In genomic region chr16:24897522-24897921, GRCh38 we compare ENCODE assay signal across 12 cellular contexts. TPM values are rescaled to one million over a fixed set of nuclear protein-coding genes. Genes with fewer than 3 reads are reported as not detected.
DNase-seq lines count a peak whose midpoint lies in the region; ATAC-seq, FAIRE-seq and TF ChIP-seq lines count a peak whose summit lies in the region.
"Not testable (repeated sequence)": the region's sequence is repeated elsewhere in the genome, so short reads cannot be mapped to it uniquely, and the experiment has no call there.
"Had no signal": no experiment of that assay in that cellular context is flagged by ENCODE, and none has a peak within 500 bp of the region (broad histone marks: within the 10 kb centered on the region; RNA-seq: fewer than 3 reads in every experiment).

No MANE protein-coding gene starts in this region.

- H3K27ac ChIP-seq in K562 (ENCODE audit: extremely low read depth, low read depth, low read length); HepG2 (ENCODE audit: extremely low read length, insufficient read depth, low read length): not testable (repeated sequence)

- H3K36me3 ChIP-seq in K562 (ENCODE audit: control insufficient read depth, insufficient read depth, low read length); HepG2 (replicated peaks in 1 of 2; ENCODE audit: control insufficient read depth in 1 of 2, insufficient read depth in 2 of 2, low read length in 2 of 2): not testable (repeated sequence)

- H4K20me1 ChIP-seq in K562 (replicated peaks; ENCODE audit: control insufficient read depth, insufficient read depth, low read length); HepG2 (ENCODE audit: insufficient read depth, low read length): not testable (repeated sequence)

- ATAC-seq in K562, HepG2: not testable (repeated sequence)

- in situ Hi-C loops in K562 (cut with MboI); HepG2 (cut with HindIII; ENCODE audit: extremely low pct_ligation_motif_present, low pct_unique_long_range_greater_than_20kb): not testable (repeated sequence)

- intact Hi-C loops in K562 (cut with micrococcal nuclease); HepG2 (cut with micrococcal nuclease; ENCODE audit: unreplicated experiment); posterior vena cava (cut with DNase I): not testable (repeated sequence)

- not testable (repeated sequence) for TF ChIP-seq POLR2A in K562 (conservative IDR thresholded peaks at IDR 0.05); HepG2 (IDR thresholded peaks at IDR 0.05; ENCODE audit: insufficient read depth in 1 of 2, low read depth in 2 of 2, low read length in 2 of 2)

- not testable (repeated sequence) for H3K4me3 ChIP-seq in K562; HepG2 (replicated peaks in 1 of 3; ENCODE audit: insufficient read depth in 1 of 3, low read depth in 2 of 3, low read length in 3 of 3)

- H3K9me1 ChIP-seq in K562 (ENCODE audit: control insufficient read depth, insufficient read depth, low read length): not testable (repeated sequence)

- not testable (repeated sequence) for H3K79me2 ChIP-seq in K562 (ENCODE audit: control insufficient read depth, insufficient read depth, low read length); HepG2 (ENCODE audit: insufficient read depth, low read length)

- not testable (repeated sequence) for TF ChIP-seq RAD21 in K562 (CRISPR knock-in tag; conservative IDR thresholded peaks at IDR 0.05 in 1 of 2, IDR thresholded peaks at IDR 0.05 in 1 of 2); HepG2 (CRISPR knock-in tag; IDR thresholded peaks at IDR 0.05)

- FAIRE-seq in K562 (lab: Jason Lieb, UNC); HepG2 (lab: Jason Lieb, UNC): not testable (repeated sequence)

- H3K9ac ChIP-seq in K562 (ENCODE audit: insufficient read depth in 1 of 2, low read depth in 2 of 2, low read length in 2 of 2); HepG2 (ENCODE audit: insufficient read depth, low read depth, low read length): not testable (repeated sequence)

- not testable (repeated sequence) for TF ChIP-seq EP300 in K562 (IDR thresholded peaks at IDR 0.05; ENCODE audit: low read length); HepG2 (IDR thresholded peaks at IDR 0.05; ENCODE audit: low read depth in 2 of 2, low read length in 2 of 2); HepG2 (CRISPR knock-in tag; IDR thresholded peaks at IDR 0.05; ENCODE audit: borderline replicate concordance)

- POLR2A ChIA-PET in K562 (lab: Yijun Ruan, JAX): interaction anchor here (0.6 kb wide), 1 partner anchor 26 kb away, joined by 3 read pairs; no protein-coding TSS in a partner anchor
- POLR2A ChIA-PET in HepG2 (lab: Yijun Ruan, JAX): not testable (repeated sequence)

- TF ChIP-seq CTCF in K562 (IDR thresholded peaks at IDR 0.05 in 2 of 3, conservative IDR thresholded peaks at IDR 0.05 in 1 of 3; ENCODE audit: insufficient read depth in 2 of 3, low read depth in 1 of 3, low read length in 3 of 3); HepG2 (CRISPR knock-in tag; IDR thresholded peaks at IDR 0.05): not testable (repeated sequence)

- H2AFZ ChIP-seq in K562 (ENCODE audit: low read depth, low read length); HepG2 (ENCODE audit: low read length): not testable (repeated sequence)

- not testable (repeated sequence) for H3K9me3 ChIP-seq in K562 (replicated peaks; ENCODE audit: control insufficient read depth, insufficient read depth, low read depth, low read length); HepG2 (ENCODE audit: low read length)

- not testable (repeated sequence) for BruUV-seq in K562 (replicated peaks; lab: Mats Ljungman, UMichigan); HepG2 (replicated peaks; lab: Mats Ljungman, UMichigan)

- not testable (repeated sequence) for DNase-seq in K562 (ENCODE audit: extremely low read depth in 1 of 4, low spot score in 3 of 4); HepG2 (ENCODE audit: low spot score)
- DNase-seq in posterior vena cava (ENCODE audit: low spot score): peak; percentile 1

- WGBS in K562 (ENCODE audit: insufficient coverage, low coverage, missing lambda C conversion rate): 0% methylated on average over 2 of the region's 2 CpGs
- 73% methylated on average over 2 of the region's 2 CpGs for WGBS in HepG2 (ENCODE audit: low lambda C conversion rate)

- not testable (repeated sequence) for H3K4me1 ChIP-seq in K562 (replicated peaks in 1 of 2; ENCODE audit: control insufficient read depth in 2 of 2, insufficient read depth in 2 of 2, low read length in 2 of 2); HepG2 (ENCODE audit: insufficient read depth, low read length)

- H3K27me3 ChIP-seq in K562 (ENCODE audit: control insufficient read depth in 2 of 2, insufficient read depth in 2 of 2, low read length in 2 of 2); HepG2 (ENCODE audit: control insufficient read depth in 1 of 2, insufficient read depth in 2 of 2, low read length in 2 of 2): not testable (repeated sequence)

- H3K4me2 ChIP-seq in K562 (ENCODE audit: insufficient read depth, low read length); HepG2 (ENCODE audit: low read depth, low read length): not testable (repeated sequence)

- CTCF ChIA-PET in K562 (lab: Yijun Ruan, JAX; ENCODE audit: low intra/inter-chr PET ratio); HepG2 (lab: Yijun Ruan, JAX; ENCODE audit: low intra/inter-chr PET ratio, low total read pairs): not testable (repeated sequence)

TF ChIP-seq in K562, 482 proteins besides CTCF, POLR2A, EP300 and RAD21 (continues in another document):
- peak; percentile 98 for TF ChIP-seq ZNF431 (CRISPR knock-in tag; IDR thresholded peaks at IDR 0.05)

TF ChIP-seq in HepG2, 621 proteins besides CTCF, POLR2A, EP300 and RAD21:
- TF ChIP-seq ZNF431 (CRISPR knock-in tag; IDR thresholded peaks at IDR 0.05; ENCODE audit: borderline replicate concordance, low read depth): peak; percentile 84; the same call in 1 of the 2 replicates

RNA-seq across cellular contexts. Expression of gene SLC5A11, which starts 51.8 kb away (rescaled TPM):
- total RNA-seq in K562 (2011; cell fraction: chromatin; rRNA removed; ENCODE audit: low replicate concordance): not detected in 2 replicates
- total RNA-seq in K562 (2011; cell fraction: nucleolus; rRNA removed): not detected in 2 replicates
- total RNA-seq in K562 (2011; cell fraction: nucleoplasm; rRNA removed): not detected in 2 replicates
- 0.14 TPM in 1 of 2 replicates, not detected in the other for total RNA-seq in K562 (2014; rRNA removed)
- total RNA-seq in K562 (2014; rRNA removed; fragmentation: Illumina TruSeq; extraction: Trizol): 0.07 TPM in 1 of 2 replicates, not detected in the other
- 0.11 TPM in 1 of 2 replicates, not detected in the other for total RNA-seq in K562 (2015; rRNA removed; fragmentation: Illumina TruSeq; extraction: Trizol)
- total RNA-seq in K562 (2021): 0.09 TPM in 1 of 2 replicates, not detected in the other
- not detected in 2 replicates for polyA plus RNA-seq in K562 (2011; rRNA removed)
- polyA plus RNA-seq in K562 (2011; cell fraction: cytosol; rRNA removed): 0.04 TPM in 1 of 2 replicates, not detected in the other
- polyA plus RNA-seq in K562 (2011; cell fraction: nucleus; rRNA removed): 0.13 and 0.17 TPM in 2 replicates
- 0.07 and 0.08 TPM in 2 replicates for polyA plus RNA-seq in K562 (2012)
- polyA plus RNA-seq in K562 (2014; fragmentation: Illumina TruSeq; extraction: Trizol): 0.15 TPM in 1 of 2 replicates, not detected in the other
- under 1 TPM; 0.04 to 0.25 TPM for polyA plus RNA-seq in K562 (2014; fragmentation: Nextera tagmentation; extraction: Ambion mirVana)
- polyA plus RNA-seq in K562 (2014; rRNA removed): 0.18 TPM in 1 of 2 replicates, not detected in the other
- not detected in 2 replicates for polyA minus RNA-seq in K562 (2011; rRNA and poly(A)+ RNA removed)
- polyA minus RNA-seq in K562 (2011; cell fraction: cytosol; rRNA and poly(A)+ RNA removed): not detected in 2 replicates
- not detected in 2 replicates for polyA minus RNA-seq in K562 (2011; cell fraction: nucleus; rRNA and poly(A)+ RNA removed)
- total RNA-seq in HepG2 (2016; rRNA removed; fragmentation: Illumina TruSeq; extraction: Trizol): 1.7 and 3.3 TPM in 2 replicates
- total RNA-seq in HepG2 (2016; cell fraction: cytosol; rRNA removed; fragmentation: Illumina TruSeq; extraction: Trizol; ENCODE audit: low read depth): 0.44 and 1.0 TPM in 2 replicates
- total RNA-seq in HepG2 (2016; cell fraction: insoluble cytoplasmic fraction; rRNA removed; fragmentation: Illumina TruSeq; extraction: Trizol): 1.3 and 3.5 TPM in 2 replicates
- 0.86 and 0.93 TPM in 2 replicates for total RNA-seq in HepG2 (2016; cell fraction: membrane; rRNA removed; fragmentation: Illumina TruSeq; extraction: Trizol)
- 4.1 and 5.6 TPM in 2 replicates for total RNA-seq in HepG2 (2016; cell fraction: nucleus; rRNA removed; fragmentation: Illumina TruSeq; extraction: Trizol)
- 1.2 and 1.7 TPM in 2 replicates for polyA plus RNA-seq in HepG2 (2011; rRNA removed)
- 0.36 and 0.38 TPM in 2 replicates for polyA plus RNA-seq in HepG2 (2011; cell fraction: cytosol; rRNA removed)
- 4.5 and 4.8 TPM in 2 replicates for polyA plus RNA-seq in HepG2 (2011; cell fraction: nucleus; rRNA removed)
- 0.80 and 1.3 TPM in 2 replicates for polyA plus RNA-seq in HepG2 (2012)
- polyA plus RNA-seq in HepG2 (2016; cell fraction: cytosol; fragmentation: Illumina TruSeq; extraction: Trizol; ENCODE audit: low read depth): 0.45 and 0.52 TPM in 2 replicates
- polyA plus RNA-seq in HepG2 (2016; cell fraction: insoluble cytoplasmic fraction; fragmentation: Illumina TruSeq; extraction: Trizol; ENCODE audit: low read depth): 1.1 and 1.2 TPM in 2 replicates
- 1.1 and 1.3 TPM in 2 replicates for polyA plus RNA-seq in HepG2 (2016; cell fraction: membrane; fragmentation: Illumina TruSeq; extraction: Trizol; ENCODE audit: low read depth)
- polyA plus RNA-seq in HepG2 (2016; cell fraction: nucleus; fragmentation: Illumina TruSeq; extraction: Trizol; ENCODE audit: insufficient read depth, low read depth): 5.5 and 5.7 TPM in 2 replicates
- polyA minus RNA-seq in HepG2 (2011; rRNA and poly(A)+ RNA removed; ENCODE audit: low replicate concordance): 0.77 and 1.0 TPM in 2 replicates
- 0.49 TPM in 1 of 2 replicates, not detected in the other for polyA minus RNA-seq in HepG2 (2011; cell fraction: cytosol; rRNA and poly(A)+ RNA removed)
- 2.5 and 3.5 TPM in 2 replicates for polyA minus RNA-seq in HepG2 (2011; cell fraction: nucleus; rRNA and poly(A)+ RNA removed)
- not detected for total RNA-seq in posterior vena cava
- total RNA-seq: A673; Calu3; CD4-positive, CD25-positive, alpha-beta regulatory T cell; Daoy had no signal
- polyA plus RNA-seq: AG04450; BJ; CD14-positive monocyte; CD4-positive, alpha-beta memory T cell; CD4-positive, CD25-positive, alpha-beta regulatory T cell; CD8-positive, alpha-beta memory T cell had no signal
